ENCODE assay signal across 1 cellular context in the genomic region with DNA sequence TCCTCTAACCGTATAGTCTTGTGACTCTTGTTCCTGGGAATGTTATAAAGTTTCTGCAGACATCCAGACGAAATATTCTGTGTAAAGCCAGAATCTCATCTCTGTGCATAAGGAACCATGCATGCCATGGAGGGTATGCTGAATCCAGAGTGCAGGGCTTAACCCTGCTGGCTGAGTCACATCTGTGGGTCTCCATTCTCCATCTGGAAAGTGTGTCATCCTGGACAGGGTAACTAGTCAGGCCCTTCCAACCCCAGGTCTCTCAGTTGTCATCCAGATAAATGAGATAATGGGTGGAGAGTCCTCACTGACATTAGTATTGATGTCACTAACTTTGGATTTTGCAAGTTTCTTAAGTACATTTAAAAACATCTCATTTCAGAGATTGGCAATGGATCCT.
TF ChIP-seq lines count a peak whose summit lies in the region.

No MANE protein-coding gene starts in this region.

TF ChIP-seq in IMR-90, 13 proteins besides CTCF, POLR2A, EP300 and RAD21:
- TF ChIP-seq RFX5 (IDR thresholded peaks at IDR 0.05; ENCODE audit: low read depth, low read length) (no peak), FOS (IDR thresholded peaks at IDR 0.05; ENCODE audit: low read depth, low read length) (no peak), SMC3 (IDR thresholded peaks at IDR 0.05; ENCODE audit: low read depth, low read length) (no peak), MXI1 (IDR thresholded peaks at IDR 0.05; ENCODE audit: borderline replicate concordance, low read depth, low read length) (no peak), CEBPB (IDR thresholded peaks at IDR 0.05; ENCODE audit: low read depth, low read length) (no peak), MAZ (IDR thresholded peaks at IDR 0.05; ENCODE audit: borderline replicate concordance, low read depth, low read length) (no peak), BHLHE40 (IDR thresholded peaks at IDR 0.05; ENCODE audit: low read depth, low read length) (no peak), NFE2L2 (IDR thresholded peaks at IDR 0.05; ENCODE audit: low read depth, low read length) (no peak), MAFK (IDR thresholded peaks at IDR 0.05; ENCODE audit: low read depth, low read length) (no peak), RCOR1 (IDR thresholded peaks at IDR 0.05; ENCODE audit: insufficient replicate concordance, low read length) (no peak), CHD1 (IDR thresholded peaks at IDR 0.05; ENCODE audit: low read depth, low read length) (no peak)
- TF ChIP-seq, protein P1, sequence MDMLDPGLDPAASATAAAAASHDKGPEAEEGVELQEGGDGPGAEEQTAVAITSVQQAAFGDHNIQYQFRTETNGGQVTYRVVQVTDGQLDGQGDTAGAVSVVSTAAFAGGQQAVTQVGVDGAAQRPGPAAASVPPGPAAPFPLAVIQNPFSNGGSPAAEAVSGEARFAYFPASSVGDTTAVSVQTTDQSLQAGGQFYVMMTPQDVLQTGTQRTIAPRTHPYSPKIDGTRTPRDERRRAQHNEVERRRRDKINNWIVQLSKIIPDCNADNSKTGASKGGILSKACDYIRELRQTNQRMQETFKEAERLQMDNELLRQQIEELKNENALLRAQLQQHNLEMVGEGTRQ (IDR thresholded peaks at IDR 0.05; ENCODE audit: low read depth, low read length): no peak
- TF ChIP-seq, protein P2, sequence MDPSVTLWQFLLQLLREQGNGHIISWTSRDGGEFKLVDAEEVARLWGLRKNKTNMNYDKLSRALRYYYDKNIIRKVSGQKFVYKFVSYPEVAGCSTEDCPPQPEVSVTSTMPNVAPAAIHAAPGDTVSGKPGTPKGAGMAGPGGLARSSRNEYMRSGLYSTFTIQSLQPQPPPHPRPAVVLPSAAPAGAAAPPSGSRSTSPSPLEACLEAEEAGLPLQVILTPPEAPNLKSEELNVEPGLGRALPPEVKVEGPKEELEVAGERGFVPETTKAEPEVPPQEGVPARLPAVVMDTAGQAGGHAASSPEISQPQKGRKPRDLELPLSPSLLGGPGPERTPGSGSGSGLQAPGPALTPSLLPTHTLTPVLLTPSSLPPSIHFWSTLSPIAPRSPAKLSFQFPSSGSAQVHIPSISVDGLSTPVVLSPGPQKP (IDR thresholded peaks at IDR 0.05; ENCODE audit: borderline replicate concordance, low read depth, low read length): no peak
TF ChIP-seq in IMR-90: peak in this region for 0.
